ENCODE assay signal across 15 cellular contexts in genomic region chr21:32750405-32750804, GRCh38. TPM values are rescaled to one million over a fixed set of nuclear protein-coding genes. Genes with fewer than 3 reads are reported as not detected.
DNase-seq lines count a peak whose midpoint lies in the region; ATAC-seq and TF ChIP-seq lines count a peak whose summit lies in the region.
"Had no signal": no experiment of that assay in that cellular context is flagged by ENCODE, and none has a peak within 500 bp of the region (broad histone marks: within the 10 kb centered on the region; RNA-seq: fewer than 3 reads in every experiment).

No MANE protein-coding gene starts in this region.

- peak overlapping the region; percentile 56 for H3K27ac Mint-ChIP-seq in activated CD4-positive, alpha-beta T cell treated with anti-CD3 and anti-CD28 coated beads, Interleukin-2, amount 10 ng/mL, durations not matched to agents 24 days and 14 days
- peak overlapping the region; percentile 76 for H3K27ac Mint-ChIP-seq in stimulated activated naive CD8-positive, alpha-beta T cell treated with anti-CD3 and anti-CD28 coated beads, Interleukin-15, Interleukin-2, amounts not matched to agents 100 ng/mL and 50 ng/mL, for 24 hours
- peak overlapping the region; percentile 77 for H3K27ac Mint-ChIP-seq in activated naive CD8-positive, alpha-beta T cell treated with anti-CD3 and anti-CD28 coated beads, Interleukin-2, amount 50 U/mL, for 24 hours
- H3K27ac Mint-ChIP-seq: CD8-positive, alpha-beta memory T cell; HFFc6 had no signal

- no peaks in the 10 kb centered on the region for H3K4me1 ChIP-seq in foreskin keratinocyte
- H3K4me1 ChIP-seq: BLaER1 had no signal

- peaks cover 24% of the 10 kb centered on the region for H3K4me1 Mint-ChIP-seq in activated CD4-positive, alpha-beta T cell treated with anti-CD3 and anti-CD28 coated beads, Interleukin-2, amount 10 ng/mL, durations not matched to agents 24 days and 14 days
- H3K4me1 Mint-ChIP-seq in stimulated activated naive CD8-positive, alpha-beta T cell treated with anti-CD3 and anti-CD28 coated beads, Interleukin-15, Interleukin-2, amounts not matched to agents 100 ng/mL and 50 ng/mL, for 24 hours (ENCODE audit: low read depth), result peaks cover 68% of the 10 kb centered on the region
- H3K4me1 Mint-ChIP-seq in activated naive CD8-positive, alpha-beta T cell treated with anti-CD3 and anti-CD28 coated beads, Interleukin-2, amount 50 U/mL, for 24 hours, result peaks cover 46% of the 10 kb centered on the region

- H3K4me3 Mint-ChIP-seq in activated CD4-positive, alpha-beta T cell treated with anti-CD3 and anti-CD28 coated beads, Interleukin-2, amount 10 ng/mL, durations not matched to agents 24 days and 14 days, result no peak overlapping the region
- H3K4me3 Mint-ChIP-seq in stimulated activated naive CD8-positive, alpha-beta T cell treated with anti-CD3 and anti-CD28 coated beads, Interleukin-15, Interleukin-2, amounts not matched to agents 100 ng/mL and 50 ng/mL, for 24 hours, result no peak overlapping the region
- H3K4me3 Mint-ChIP-seq in activated naive CD8-positive, alpha-beta T cell treated with anti-CD3 and anti-CD28 coated beads, Interleukin-2, amount 50 U/mL, for 24 hours, result no peak overlapping the region
- H3K4me3 Mint-ChIP-seq: CD8-positive, alpha-beta memory T cell; HFFc6 had no signal

- no peak overlapping the region for H3K27ac ChIP-seq in foreskin keratinocyte
- H3K27ac ChIP-seq: BLaER1, HL-60 had no signal

- DNase-seq in activated CD4-positive, alpha-beta T cell treated with anti-CD3 and anti-CD28 coated beads, Interleukin-2, amount 10 ng/mL, durations not matched to agents 24 days and 14 days, result no peak
- DNase-seq in activated CD4-positive, alpha-beta T cell treated with anti-CD3 and anti-CD28 coated beads for 1 hour, result no peak
- no peak for DNase-seq in stimulated activated naive CD8-positive, alpha-beta T cell treated with anti-CD3 and anti-CD28 coated beads, Interleukin-15, Interleukin-2, amounts not matched to agents 100 U/mL and 50 U/mL, for 24 hours
- DNase-seq in activated naive CD8-positive, alpha-beta T cell treated with anti-CD3 and anti-CD28 coated beads, Interleukin-2, amount 50 U/mL, for 24 hours, result no peak
- no peak for DNase-seq in foreskin keratinocyte
- DNase-seq: 8988T; AML-193; CD8-positive, alpha-beta memory T cell; DMS 273 treated with DMSO at 0.1 percent for 48 hours; HCEC 1CT; HFFc6 had no signal

- H3K27me3 Mint-ChIP-seq in activated CD4-positive, alpha-beta T cell treated with anti-CD3 and anti-CD28 coated beads, Interleukin-2, amount 10 ng/mL, durations not matched to agents 24 days and 14 days, result no peaks in the 10 kb centered on the region
- H3K27me3 Mint-ChIP-seq in stimulated activated naive CD8-positive, alpha-beta T cell treated with anti-CD3 and anti-CD28 coated beads, Interleukin-15, Interleukin-2, amounts not matched to agents 100 ng/mL and 50 ng/mL, for 24 hours, result no peaks in the 10 kb centered on the region
- H3K27me3 Mint-ChIP-seq in activated naive CD8-positive, alpha-beta T cell treated with anti-CD3 and anti-CD28 coated beads, Interleukin-2, amount 50 U/mL, for 24 hours, result no peaks in the 10 kb centered on the region
- H3K27me3 Mint-ChIP-seq: CD8-positive, alpha-beta memory T cell had no signal

- no peaks in the 10 kb centered on the region for H3K9me3 Mint-ChIP-seq in activated CD4-positive, alpha-beta T cell treated with anti-CD3 and anti-CD28 coated beads, Interleukin-2, amount 10 ng/mL, durations not matched to agents 24 days and 14 days
- no peaks in the 10 kb centered on the region for H3K9me3 Mint-ChIP-seq in stimulated activated naive CD8-positive, alpha-beta T cell treated with anti-CD3 and anti-CD28 coated beads, Interleukin-15, Interleukin-2, amounts not matched to agents 100 ng/mL and 50 ng/mL, for 24 hours
- H3K9me3 Mint-ChIP-seq in activated naive CD8-positive, alpha-beta T cell treated with anti-CD3 and anti-CD28 coated beads, Interleukin-2, amount 50 U/mL, for 24 hours, result no peaks in the 10 kb centered on the region
- H3K9me3 Mint-ChIP-seq: CD8-positive, alpha-beta memory T cell; HFFc6 had no signal

- TF ChIP-seq CTCF in foreskin keratinocyte (conservative IDR thresholded peaks at IDR 0.05), result no peak

- intact Hi-C loops in activated CD4-positive, alpha-beta T cell treated with anti-CD3 and anti-CD28 coated beads, Interleukin-2, amount 10 ng/mL, durations not matched to agents 24 days and 14 days (cut with micrococcal nuclease), result loop anchor here (2.0 kb wide), 1 partner anchor 20 kb away; the partner anchor contains the start of gene PAXBP1

- H3K27me3 ChIP-seq in foreskin keratinocyte, result no peaks in the 10 kb centered on the region
- H3K27me3 ChIP-seq: BLaER1 had no signal

- H3K36me3 Mint-ChIP-seq in activated CD4-positive, alpha-beta T cell treated with anti-CD3 and anti-CD28 coated beads, Interleukin-2, amount 10 ng/mL, durations not matched to agents 24 days and 14 days (ENCODE audit: low read depth), result peaks cover 83% of the 10 kb centered on the region
- peaks cover 94% of the 10 kb centered on the region for H3K36me3 Mint-ChIP-seq in stimulated activated naive CD8-positive, alpha-beta T cell treated with anti-CD3 and anti-CD28 coated beads, Interleukin-15, Interleukin-2, amounts not matched to agents 100 ng/mL and 50 ng/mL, for 24 hours (ENCODE audit: low read depth)
- peaks cover 88% of the 10 kb centered on the region for H3K36me3 Mint-ChIP-seq in activated naive CD8-positive, alpha-beta T cell treated with anti-CD3 and anti-CD28 coated beads, Interleukin-2, amount 50 U/mL, for 24 hours (ENCODE audit: low read depth)

- ATAC-seq in stimulated activated naive CD8-positive, alpha-beta T cell treated with anti-CD3 and anti-CD28 coated beads, Interleukin-15, Interleukin-2, amounts not matched to agents 100 U/mL and 50 U/mL, for 24 hours, result no peak
- no peak for ATAC-seq in activated naive CD8-positive, alpha-beta T cell treated with anti-CD3 and anti-CD28 coated beads, Interleukin-2, amount 50 U/mL, for 24 hours
- ATAC-seq in foreskin keratinocyte (no peak), HG03565 (IDR thresholded peaks at IDR 0.05; ENCODE audit: unreplicated experiment) (no peak)

RNA-seq across cellular contexts. Expression of gene PAXBP1, which starts 21.1 kb away (rescaled TPM):
- 60.5 and 65.4 TPM in 2 replicates for total RNA-seq in activated CD4-positive, alpha-beta T cell treated with anti-CD3 and anti-CD28 coated beads, Interleukin-2, amount 10 ng/mL, durations not matched to agents 24 days and 14 days
- total RNA-seq in foreskin keratinocyte, result 22.5 and 23.7 TPM in 2 replicates
- 6.3 and 7.8 TPM in 2 replicates for polyA plus RNA-seq in foreskin keratinocyte

RNA-seq across cellular contexts. Expression of gene SYNJ1, which starts 22.6 kb away (rescaled TPM):
- total RNA-seq in activated CD4-positive, alpha-beta T cell treated with anti-CD3 and anti-CD28 coated beads, Interleukin-2, amount 10 ng/mL, durations not matched to agents 24 days and 14 days, result 11.3 and 12.6 TPM in 2 replicates
- 6.2 and 6.3 TPM in 2 replicates for total RNA-seq in foreskin keratinocyte
- polyA plus RNA-seq in foreskin keratinocyte, result 1.8 and 2.0 TPM in 2 replicates
